ENCODE assay signal across 1 cellular context in the genomic region with DNA sequence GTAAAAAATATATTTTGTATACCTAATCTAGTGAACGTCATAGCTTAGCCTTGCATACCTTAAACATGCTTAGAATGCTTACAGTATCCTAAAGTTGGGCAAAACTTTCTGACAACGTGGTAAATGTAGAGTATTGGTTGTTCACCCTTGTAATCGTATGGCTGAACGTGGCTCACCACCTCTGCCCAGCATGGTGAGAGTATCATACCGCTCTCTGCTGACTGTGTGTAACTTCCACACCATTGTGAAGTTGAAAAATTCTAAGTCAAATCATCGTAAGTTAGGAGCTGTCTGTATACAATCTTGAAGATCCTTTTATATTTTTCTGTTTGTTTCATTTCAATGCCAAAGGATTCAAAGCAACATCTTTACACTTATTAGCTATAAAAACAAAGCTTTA.
TF ChIP-seq lines count a peak whose summit lies in the region.

No MANE protein-coding gene starts in this region.

TF ChIP-seq in GM23338, 12 proteins besides CTCF, POLR2A, EP300 and RAD21 (continued from another document):
- TF ChIP-seq, protein P1, sequence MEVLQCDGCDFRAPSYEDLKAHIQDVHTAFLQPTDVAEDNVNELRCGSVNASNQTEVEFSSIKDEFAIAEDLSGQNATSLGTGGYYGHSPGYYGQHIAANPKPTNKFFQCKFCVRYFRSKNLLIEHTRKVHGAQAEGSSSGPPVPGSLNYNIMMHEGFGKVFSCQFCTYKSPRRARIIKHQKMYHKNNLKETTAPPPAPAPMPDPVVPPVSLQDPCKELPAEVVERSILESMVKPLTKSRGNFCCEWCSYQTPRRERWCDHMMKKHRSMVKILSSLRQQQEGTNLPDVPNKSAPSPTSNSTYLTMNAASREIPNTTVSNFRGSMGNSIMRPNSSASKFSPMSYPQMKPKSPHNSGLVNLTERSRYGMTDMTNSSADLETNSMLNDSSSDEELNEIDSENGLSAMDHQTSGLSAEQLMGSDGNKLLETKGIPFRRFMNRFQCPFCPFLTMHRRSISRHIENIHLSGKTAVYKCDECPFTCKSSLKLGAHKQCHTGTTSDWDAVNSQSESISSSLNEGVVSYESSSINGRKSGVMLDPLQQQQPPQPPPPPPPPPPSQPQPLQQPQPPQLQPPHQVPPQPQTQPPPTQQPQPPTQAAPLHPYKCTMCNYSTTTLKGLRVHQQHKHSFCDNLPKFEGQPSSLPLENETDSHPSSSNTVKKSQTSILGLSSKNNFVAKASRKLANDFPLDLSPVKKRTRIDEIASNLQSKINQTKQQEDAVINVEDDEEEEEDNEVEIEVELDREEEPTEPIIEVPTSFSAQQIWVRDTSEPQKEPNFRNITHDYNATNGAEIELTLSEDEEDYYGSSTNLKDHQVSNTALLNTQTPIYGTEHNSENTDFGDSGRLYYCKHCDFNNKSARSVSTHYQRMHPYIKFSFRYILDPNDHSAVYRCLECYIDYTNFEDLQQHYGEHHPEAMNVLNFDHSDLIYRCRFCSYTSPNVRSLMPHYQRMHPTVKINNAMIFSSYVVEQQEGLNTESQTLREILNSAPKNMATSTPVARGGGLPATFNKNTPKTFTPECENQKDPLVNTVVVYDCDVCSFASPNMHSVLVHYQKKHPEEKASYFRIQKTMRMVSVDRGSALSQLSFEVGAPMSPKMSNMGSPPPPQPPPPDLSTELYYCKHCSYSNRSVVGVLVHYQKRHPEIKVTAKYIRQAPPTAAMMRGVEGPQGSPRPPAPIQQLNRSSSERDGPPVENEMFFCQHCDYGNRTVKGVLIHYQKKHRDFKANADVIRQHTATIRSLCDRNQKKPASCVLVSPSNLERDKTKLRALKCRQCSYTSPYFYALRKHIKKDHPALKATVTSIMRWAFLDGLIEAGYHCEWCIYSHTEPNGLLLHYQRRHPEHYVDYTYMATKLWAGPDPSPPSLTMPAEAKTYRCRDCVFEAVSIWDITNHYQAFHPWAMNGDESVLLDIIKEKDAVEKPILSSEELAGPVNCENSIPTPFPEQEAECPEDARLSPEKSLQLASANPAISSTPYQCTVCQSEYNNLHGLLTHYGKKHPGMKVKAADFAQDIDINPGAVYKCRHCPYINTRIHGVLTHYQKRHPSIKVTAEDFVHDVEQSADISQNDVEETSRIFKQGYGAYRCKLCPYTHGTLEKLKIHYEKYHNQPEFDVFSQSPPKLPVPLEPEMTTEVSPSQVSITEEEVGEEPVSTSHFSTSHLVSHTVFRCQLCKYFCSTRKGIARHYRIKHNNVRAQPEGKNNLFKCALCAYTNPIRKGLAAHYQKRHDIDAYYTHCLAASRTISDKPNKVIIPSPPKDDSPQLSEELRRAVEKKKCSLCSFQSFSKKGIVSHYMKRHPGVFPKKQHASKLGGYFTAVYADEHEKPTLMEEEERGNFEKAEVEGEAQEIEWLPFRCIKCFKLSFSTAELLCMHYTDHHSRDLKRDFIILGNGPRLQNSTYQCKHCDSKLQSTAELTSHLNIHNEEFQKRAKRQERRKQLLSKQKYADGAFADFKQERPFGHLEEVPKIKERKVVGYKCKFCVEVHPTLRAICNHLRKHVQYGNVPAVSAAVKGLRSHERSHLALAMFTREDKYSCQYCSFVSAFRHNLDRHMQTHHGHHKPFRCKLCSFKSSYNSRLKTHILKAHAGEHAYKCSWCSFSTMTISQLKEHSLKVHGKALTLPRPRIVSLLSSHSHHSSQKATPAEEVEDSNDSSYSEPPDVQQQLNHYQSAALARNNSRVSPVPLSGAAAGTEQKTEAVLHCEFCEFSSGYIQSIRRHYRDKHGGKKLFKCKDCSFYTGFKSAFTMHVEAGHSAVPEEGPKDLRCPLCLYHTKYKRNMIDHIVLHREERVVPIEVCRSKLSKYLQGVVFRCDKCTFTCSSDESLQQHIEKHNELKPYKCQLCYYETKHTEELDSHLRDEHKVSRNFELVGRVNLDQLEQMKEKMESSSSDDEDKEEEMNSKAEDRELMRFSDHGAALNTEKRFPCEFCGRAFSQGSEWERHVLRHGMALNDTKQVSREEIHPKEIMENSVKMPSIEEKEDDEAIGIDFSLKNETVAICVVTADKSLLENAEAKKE (CRISPR knock-in tag; IDR thresholded peaks at IDR 0.05), result no peak
- TF ChIP-seq ZNF114 (CRISPR knock-in tag; IDR thresholded peaks at IDR 0.05), result no peak
- TF ChIP-seq, protein P2, sequence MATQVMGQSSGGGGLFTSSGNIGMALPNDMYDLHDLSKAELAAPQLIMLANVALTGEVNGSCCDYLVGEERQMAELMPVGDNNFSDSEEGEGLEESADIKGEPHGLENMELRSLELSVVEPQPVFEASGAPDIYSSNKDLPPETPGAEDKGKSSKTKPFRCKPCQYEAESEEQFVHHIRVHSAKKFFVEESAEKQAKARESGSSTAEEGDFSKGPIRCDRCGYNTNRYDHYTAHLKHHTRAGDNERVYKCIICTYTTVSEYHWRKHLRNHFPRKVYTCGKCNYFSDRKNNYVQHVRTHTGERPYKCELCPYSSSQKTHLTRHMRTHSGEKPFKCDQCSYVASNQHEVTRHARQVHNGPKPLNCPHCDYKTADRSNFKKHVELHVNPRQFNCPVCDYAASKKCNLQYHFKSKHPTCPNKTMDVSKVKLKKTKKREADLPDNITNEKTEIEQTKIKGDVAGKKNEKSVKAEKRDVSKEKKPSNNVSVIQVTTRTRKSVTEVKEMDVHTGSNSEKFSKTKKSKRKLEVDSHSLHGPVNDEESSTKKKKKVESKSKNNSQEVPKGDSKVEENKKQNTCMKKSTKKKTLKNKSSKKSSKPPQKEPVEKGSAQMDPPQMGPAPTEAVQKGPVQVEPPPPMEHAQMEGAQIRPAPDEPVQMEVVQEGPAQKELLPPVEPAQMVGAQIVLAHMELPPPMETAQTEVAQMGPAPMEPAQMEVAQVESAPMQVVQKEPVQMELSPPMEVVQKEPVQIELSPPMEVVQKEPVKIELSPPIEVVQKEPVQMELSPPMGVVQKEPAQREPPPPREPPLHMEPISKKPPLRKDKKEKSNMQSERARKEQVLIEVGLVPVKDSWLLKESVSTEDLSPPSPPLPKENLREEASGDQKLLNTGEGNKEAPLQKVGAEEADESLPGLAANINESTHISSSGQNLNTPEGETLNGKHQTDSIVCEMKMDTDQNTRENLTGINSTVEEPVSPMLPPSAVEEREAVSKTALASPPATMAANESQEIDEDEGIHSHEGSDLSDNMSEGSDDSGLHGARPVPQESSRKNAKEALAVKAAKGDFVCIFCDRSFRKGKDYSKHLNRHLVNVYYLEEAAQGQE (IDR thresholded peaks at IDR 0.05; ENCODE audit: unreplicated experiment), result no peak
- TF ChIP-seq NANOG (IDR thresholded peaks at IDR 0.05; ENCODE audit: borderline replicate concordance), result no peak
- TF ChIP-seq STAT1 (IDR thresholded peaks at IDR 0.05; ENCODE audit: unreplicated experiment), result no peak
- TF ChIP-seq, protein P3, sequence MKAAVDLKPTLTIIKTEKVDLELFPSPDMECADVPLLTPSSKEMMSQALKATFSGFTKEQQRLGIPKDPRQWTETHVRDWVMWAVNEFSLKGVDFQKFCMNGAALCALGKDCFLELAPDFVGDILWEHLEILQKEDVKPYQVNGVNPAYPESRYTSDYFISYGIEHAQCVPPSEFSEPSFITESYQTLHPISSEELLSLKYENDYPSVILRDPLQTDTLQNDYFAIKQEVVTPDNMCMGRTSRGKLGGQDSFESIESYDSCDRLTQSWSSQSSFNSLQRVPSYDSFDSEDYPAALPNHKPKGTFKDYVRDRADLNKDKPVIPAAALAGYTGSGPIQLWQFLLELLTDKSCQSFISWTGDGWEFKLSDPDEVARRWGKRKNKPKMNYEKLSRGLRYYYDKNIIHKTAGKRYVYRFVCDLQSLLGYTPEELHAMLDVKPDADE (IDR thresholded peaks at IDR 0.05), result no peak
- TF ChIP-seq JUNB (IDR thresholded peaks at IDR 0.05; ENCODE audit: unreplicated experiment), result no peak
- no peak for TF ChIP-seq ZNF331 (CRISPR knock-in tag; IDR thresholded peaks at IDR 0.05; ENCODE audit: low read depth)
- no peak for TF ChIP-seq POLR2AphosphoS5 (IDR thresholded peaks at IDR 0.05; ENCODE audit: low read depth)
- no peak for TF ChIP-seq EZH2 (IDR thresholded peaks at IDR 0.05; ENCODE audit: low read depth, unreplicated experiment)
